ENCODE assay signal across 8 cellular contexts in the genomic region with DNA sequence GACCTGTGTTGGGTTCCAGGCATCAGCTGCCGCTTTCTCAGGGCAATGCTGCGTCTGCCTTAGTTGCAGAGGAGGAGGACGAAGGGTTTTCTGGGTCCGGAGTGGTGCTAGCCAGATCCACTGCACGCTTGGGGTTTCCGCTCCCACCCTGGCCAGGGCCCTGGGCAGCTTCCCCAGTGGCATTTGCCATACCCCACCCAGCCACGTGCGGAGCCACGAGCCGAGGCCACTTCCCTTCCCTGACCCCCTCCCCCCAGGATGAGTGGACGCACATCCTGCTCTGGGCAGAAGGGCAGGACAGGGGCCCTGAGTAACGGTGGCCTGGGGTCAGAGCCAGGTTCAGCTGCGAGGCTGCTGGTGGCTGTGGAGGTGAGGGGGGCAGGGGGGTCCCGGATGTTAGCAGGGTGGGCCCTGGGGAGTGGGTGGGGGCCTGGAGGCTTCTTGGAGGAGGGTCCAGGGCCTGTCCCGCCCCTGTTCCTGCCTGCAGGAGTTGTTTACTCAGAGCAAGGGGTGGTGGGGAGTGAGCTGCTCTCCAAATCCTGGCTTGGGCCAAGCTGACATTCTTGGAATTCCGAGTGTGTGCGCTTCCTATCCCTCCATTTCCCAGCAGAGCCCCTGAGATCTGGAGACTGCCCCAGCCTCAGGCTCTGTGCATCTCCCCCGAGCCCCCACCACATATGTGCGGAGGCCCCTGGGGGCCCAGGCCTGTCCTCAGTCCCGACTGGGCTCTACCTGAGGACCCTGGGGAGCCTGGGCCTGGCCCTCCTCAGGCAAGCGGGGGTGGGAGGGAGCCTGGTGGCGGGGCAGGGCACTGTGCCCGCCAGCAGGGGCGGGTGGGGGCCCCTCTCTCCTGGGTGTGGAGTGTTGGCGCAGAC. TPM values are rescaled to one million over a fixed set of nuclear protein-coding genes. Genes with fewer than 3 reads are reported as not detected.
DNase-seq lines count a peak whose midpoint lies in the region; ATAC-seq and TF ChIP-seq lines count a peak whose summit lies in the region.

No MANE protein-coding gene starts in this region.

- H3K27ac ChIP-seq in cardiac muscle cell, result peak overlapping the region; percentile 89
- peak overlapping the region; percentile 74 to 92 for H3K27ac ChIP-seq in ovary

- H3K27me3 Mint-ChIP-seq in activated naive CD8-positive, alpha-beta T cell, result no peaks in the 10 kb centered on the region

- H3K4me3 ChIP-seq in cardiac muscle cell, result peak overlapping the region; percentile 98
- H3K4me3 ChIP-seq in ovary, result peak overlapping the region; percentile 49

- H3K4me1 ChIP-seq in cardiac muscle cell (ENCODE audit: low read depth) (peaks cover 34% of the 10 kb centered on the region), ovary (ENCODE audit: insufficient read depth) (peaks cover 28% of the 10 kb centered on the region)

- no peaks in the 10 kb centered on the region for H3K36me3 Mint-ChIP-seq in activated naive CD8-positive, alpha-beta T cell

- H3K36me3 ChIP-seq in cardiac muscle cell, result peaks cover 12% of the 10 kb centered on the region
- no peaks in the 10 kb centered on the region for H3K36me3 ChIP-seq in ovary

- H3K4me1 Mint-ChIP-seq in activated naive CD8-positive, alpha-beta T cell (ENCODE audit: low read depth), result peaks cover 28% of the 10 kb centered on the region

- TF ChIP-seq CTCF in cardiac muscle cell (IDR thresholded peaks at IDR 0.05; ENCODE audit: low read depth, low read length) (peak; percentile 1), ovary (IDR thresholded peaks at IDR 0.05) (no peak)

- H3K4me3 Mint-ChIP-seq in activated naive CD8-positive, alpha-beta T cell, result peak overlapping the region; percentile 77

- intact Hi-C loops in ovary (cut with DNase I), result loop anchor here in 1 of 4 donors (5.0 to 10.0 kb wide), 2 partner anchors 37 to 621 kb away; a partner anchor contains a TSS

- no peak for ATAC-seq in GM21367 (IDR thresholded peaks at IDR 0.05; ENCODE audit: unreplicated experiment)

- DNase-seq in AML-193 (lab: John Stamatoyannopoulos, UW) (peak; percentile 44 to 52), HT1080 (ENCODE audit: low read depth) (peak; percentile 96), cardiac muscle cell (ENCODE audit: low read depth in 1 of 2, low spot score in 1 of 2) (peak; percentile 83 to 98), ovary (peak; percentile 88 to 93 (median 92)), NCI-H524 (lab: John Stamatoyannopoulos, UW) (no peak)
- DNase-seq in activated effector memory CD4-positive, alpha-beta T cell treated with anti-CD3 and anti-CD28 coated beads, Interleukin-2, amount 50 U/mL, for 16 hours, result no peak

- peak; percentile 65 for TF ChIP-seq EP300 in ovary (IDR thresholded peaks at IDR 0.05)

- no peaks in the 10 kb centered on the region for H3K9me3 Mint-ChIP-seq in activated naive CD8-positive, alpha-beta T cell (ENCODE audit: low read depth)

- no peak overlapping the region for H3K27ac Mint-ChIP-seq in activated naive CD8-positive, alpha-beta T cell

- peak; percentile 25 for TF ChIP-seq POLR2A in ovary (IDR thresholded peaks at IDR 0.05)

- H3K9me3 ChIP-seq in cardiac muscle cell (ENCODE audit: low read depth), result no peaks in the 10 kb centered on the region
- no peaks in the 10 kb centered on the region for H3K9me3 ChIP-seq in ovary

- no peaks in the 10 kb centered on the region for H3K27me3 ChIP-seq in cardiac muscle cell
- H3K27me3 ChIP-seq in ovary, result no peaks in the 10 kb centered on the region

- WGBS in ovary, 3 donors, result 1 to 2% (median 1%) methylated on average over 20 to 25 of the region's 25 CpGs

RNA-seq across cellular contexts. Expression of a gene that starts 1.4 kb away (rescaled TPM):
- 178 and 205 TPM in 2 replicates for total RNA-seq in HT1080 (2014; rRNA removed; shearing (Covaris generic))
- polyA plus RNA-seq in HT1080 (2015; cell fraction: cytosol; rRNA removed), result 199 and 210 TPM in 2 replicates
- polyA plus RNA-seq in HT1080 (2015; cell fraction: nucleus; rRNA removed), result 249 and 254 TPM in 2 replicates
- total RNA-seq in cardiac muscle cell (85.3 and 140 TPM in 2 replicates), ovary (100 to 1,000 TPM in 1 of 7 donors, 10 to 100 TPM in 6; 66.6 to 109 (median 89.7) TPM)
- polyA plus RNA-seq in cardiac muscle cell (79.1 and 125 TPM in 2 replicates), ovary (100 to 1,000 TPM in 1 of 2 donors, 1 to 10 TPM in 1; 6.4 to 124 TPM)

RNA-seq across cellular contexts. Expression of a gene that starts 1.7 kb away (rescaled TPM):
- total RNA-seq in HT1080 (2014; rRNA removed; shearing (Covaris generic)), result 537 and 672 TPM in 2 replicates
- polyA plus RNA-seq in HT1080 (2015; cell fraction: cytosol; rRNA removed), result 96.2 and 158 TPM in 2 replicates
- polyA plus RNA-seq in HT1080 (2015; cell fraction: nucleus; rRNA removed), result 43.6 and 46.6 TPM in 2 replicates
- 67.3 and 152 TPM in 2 replicates for total RNA-seq in cardiac muscle cell
- polyA plus RNA-seq in cardiac muscle cell, result 317 and 482 TPM in 2 replicates
- total RNA-seq in ovary, result 10 to 100 TPM; 26.8 to 89.3 (median 62.7) TPM
- 10 to 100 TPM in 1 of 2 donors, 1 to 10 TPM in 1; 4.9 to 67.3 TPM for polyA plus RNA-seq in ovary

RNA-seq across cellular contexts. Expression of a gene that starts 11.3 kb away (rescaled TPM):
- total RNA-seq in HT1080 (2014; rRNA removed; shearing (Covaris generic)), result 483 and 506 TPM in 2 replicates
- polyA plus RNA-seq in HT1080 (2015; cell fraction: cytosol; rRNA removed), result 753 and 774 TPM in 2 replicates
- 775 and 802 TPM in 2 replicates for polyA plus RNA-seq in HT1080 (2015; cell fraction: nucleus; rRNA removed)
- total RNA-seq in cardiac muscle cell (146 and 177 TPM in 2 replicates), ovary (100 to 1,000 TPM in 6 of 7 donors, 10 to 100 TPM in 1; 32.9 to 243 (median 176) TPM)
- polyA plus RNA-seq in cardiac muscle cell (210 and 290 TPM in 2 replicates), ovary (100 to 1,000 TPM in 1 of 2 donors, 10 to 100 TPM in 1; 46.3 to 168 TPM)

RNA-seq across cellular contexts. Expression of a gene that starts 16.3 kb away (rescaled TPM):
- not detected in 2 replicates for total RNA-seq in HT1080 (2014; rRNA removed; shearing (Covaris generic))
- not detected in 2 replicates for polyA plus RNA-seq in HT1080 (2015; cell fraction: cytosol; rRNA removed)
- 0.22 TPM in 1 of 2 replicates, not detected in the other for polyA plus RNA-seq in HT1080 (2015; cell fraction: nucleus; rRNA removed)
- total RNA-seq in cardiac muscle cell, result 43.9 and 91.0 TPM in 2 replicates
- polyA plus RNA-seq in cardiac muscle cell, result 84.5 and 113 TPM in 2 replicates
- 1 to 10 TPM; 1.2 to 6.5 (median 3.9) TPM for total RNA-seq in ovary
- polyA plus RNA-seq in ovary, result 1 to 10 TPM in 1 of 2 donors, under 1 TPM in 1; 0.18 to 5.0 TPM

RNA-seq across cellular contexts. Expression of a gene that starts 25.3 kb away (rescaled TPM):
- total RNA-seq in HT1080 (2014; rRNA removed; shearing (Covaris generic)), result 18.1 and 39.0 TPM in 2 replicates
- 102 and 104 TPM in 2 replicates for polyA plus RNA-seq in HT1080 (2015; cell fraction: cytosol; rRNA removed)
- 160 and 172 TPM in 2 replicates for polyA plus RNA-seq in HT1080 (2015; cell fraction: nucleus; rRNA removed)
- total RNA-seq in cardiac muscle cell, result 59.9 and 99.9 TPM in 2 replicates
- polyA plus RNA-seq in cardiac muscle cell, result 81.6 and 91.1 TPM in 2 replicates
- 10 to 100 TPM; 33.0 to 98.2 (median 83.0) TPM for total RNA-seq in ovary
- polyA plus RNA-seq in ovary, result 10 to 100 TPM; 12.9 to 91.5 TPM

Comparison
In these comparisons a context has a peak if more than half of its experiments do, and no peak if none do; other contexts are left out.
1. DNase-seq: peak in AML-193 (2 of 2), HT1080 (single experiment), cardiac muscle cell (2 of 2) and ovary (5 of 5); none in NCI-H524 (0 of 2) and activated effector memory CD4-positive, alpha-beta T cell treated with anti-CD3 and anti-CD28 coated beads, Interleukin-2, amount 50 U/mL, for 16 hours (single experiment).